Comparison of ENCODE assay signal across 21 cellular contexts in genomic region chr1:175902281-175902680, GRCh38.
"Had no signal": no experiment of that assay in that cellular context is flagged by ENCODE, and none has a peak within 500 bp of the region (broad histone marks: within the 10 kb centered on the region; RNA-seq: fewer than 3 reads in every experiment).

No MANE protein-coding gene starts in this region.

- H3K27me3 ChIP-seq: colonic mucosa, esophagus muscularis mucosa, gastrocnemius medialis, heart right ventricle, left lung had no signal

- H3K4me1 ChIP-seq: colonic mucosa, esophagus muscularis mucosa, gastrocnemius medialis, heart right ventricle, left lung, lower lobe of right lung had no signal

- H3K27ac Mint-ChIP-seq: dendritic cell treated with granulocyte-macrophage colony-stimulating factor and Interleukin-4, amounts not matched to agents 40 ng/mL and 50 ng/mL, for 4 days; effector memory CD8-positive, alpha-beta T cell had no signal

- H3K9me3 Mint-ChIP-seq: dendritic cell treated with granulocyte-macrophage colony-stimulating factor and Interleukin-4, amounts not matched to agents 40 ng/mL and 50 ng/mL, for 4 days; effector memory CD8-positive, alpha-beta T cell had no signal

- H3K27ac ChIP-seq: colonic mucosa, esophagus muscularis mucosa, gastrocnemius medialis, heart right ventricle, left lung, lower lobe of right lung had no signal

- ATAC-seq: effector memory CD8-positive, alpha-beta T cell; gastrocnemius medialis; heart right ventricle; left lung; left ventricle myocardium superior; lower lobe of right lung; naive thymus-derived CD4-positive, alpha-beta T cell had no signal

- H3K4me3 ChIP-seq: colonic mucosa, esophagus muscularis mucosa, gastrocnemius medialis, heart right ventricle, left lung, lower lobe of right lung had no signal

- H3K27me3 Mint-ChIP-seq: dendritic cell treated with granulocyte-macrophage colony-stimulating factor and Interleukin-4, amounts not matched to agents 40 ng/mL and 50 ng/mL, for 4 days; effector memory CD8-positive, alpha-beta T cell; naive thymus-derived CD4-positive, alpha-beta T cell had no signal

- H3K4me1 Mint-ChIP-seq: naive thymus-derived CD4-positive, alpha-beta T cell had no signal

- H3K4me3 Mint-ChIP-seq: dendritic cell treated with granulocyte-macrophage colony-stimulating factor and Interleukin-4, amounts not matched to agents 40 ng/mL and 50 ng/mL, for 4 days; effector memory CD8-positive, alpha-beta T cell; naive thymus-derived CD4-positive, alpha-beta T cell had no signal

- H3K36me3 ChIP-seq: colonic mucosa, esophagus muscularis mucosa, gastrocnemius medialis, lower lobe of right lung had no signal

- DNase-seq: colonic mucosa; cortex of kidney; effector CD8-positive, alpha-beta T cell; effector memory CD8-positive, alpha-beta T cell; foreskin fibroblast; foreskin melanocyte; gastrocnemius medialis; glutamatergic neuron; head of caudate nucleus; heart right ventricle; hippocampal formation; kidney; kidney glomerular epithelial cell; left lung; left ventricle myocardium superior; lower lobe of right lung; mesenchymal stem cell; midbrain; naive thymus-derived CD4-positive, alpha-beta T cell had no signal

- H3K9me3 ChIP-seq: colonic mucosa, gastrocnemius medialis, left lung, lower lobe of right lung had no signal
